ENCODE assay signal across 17 cellular contexts in the genomic region with DNA sequence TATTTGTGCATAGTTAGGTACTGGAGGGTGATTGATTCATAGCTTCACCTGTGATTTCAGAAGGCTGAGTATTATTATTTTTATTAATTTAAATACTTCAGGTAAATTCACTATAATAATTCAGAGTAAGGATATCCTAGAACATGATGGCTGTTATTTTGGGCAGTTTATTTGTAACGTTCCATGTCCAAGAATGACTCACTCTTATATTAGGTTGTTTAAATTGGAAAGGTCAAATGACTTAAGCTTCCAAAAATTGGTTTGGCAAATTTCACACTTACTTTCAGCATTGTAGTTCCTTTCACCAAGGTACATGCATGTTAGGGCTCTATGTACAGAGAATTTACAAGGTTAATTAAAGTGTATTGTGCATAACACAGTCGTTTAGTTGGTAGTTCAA.
"Had no signal": no experiment of that assay in that cellular context is flagged by ENCODE, and none has a peak within 500 bp of the region (broad histone marks: within the 10 kb centered on the region; RNA-seq: fewer than 3 reads in every experiment).

No MANE protein-coding gene starts in this region.

- H3K4me1 ChIP-seq: gastrocnemius medialis, left lung, psoas muscle, right lobe of liver had no signal

- H3K27ac ChIP-seq: gastrocnemius medialis, heart right ventricle, left lung, psoas muscle, right lobe of liver had no signal

- H3K27me3 ChIP-seq: gastrocnemius medialis, heart right ventricle, left lung, right lobe of liver had no signal

- H3K4me3 ChIP-seq: gastrocnemius medialis, heart right ventricle, left lung, psoas muscle, right lobe of liver had no signal

- ATAC-seq: activated CD4-positive, CD25-positive, alpha-beta regulatory T cell treated with anti-CD3 and anti-CD28 coated beads, Interleukin-2, amount 50 U/mL, for 24 hours; gastrocnemius medialis; left lung; natural killer cell treated with Interleukin-12 subunit alpha and Interleukin-12 subunit beta and Interleukin-15 and Interleukin-18, amount 100 ng/mL, for 72 hours; psoas muscle; right lobe of liver; stimulated activated naive CD8-positive, alpha-beta T cell treated with anti-CD3 and anti-CD28 coated beads, Interleukin-15, Interleukin-2, amounts not matched to agents 100 U/mL and 50 U/mL, for 24 hours had no signal

- DNase-seq: activated effector memory CD4-positive, alpha-beta T cell treated with Interleukin-2 at 50 U/mL for 16 hours; activated T-cell treated with anti-CD3 and anti-CD28 coated beads, Interleukin-2, amount 50 U/mL, for 1 hour; dermis blood vessel endothelial cell; endodermal cell; erythroblast; gastrocnemius medialis; heart right ventricle; islet precursor cell; left lung; psoas muscle; right lobe of liver; stimulated activated CD4-positive, alpha-beta T cell treated with anti-CD3 and anti-CD28 coated beads, Interleukin-4, amount 100 ng/mL, for 1 hour; stimulated activated CD8-positive, alpha-beta memory T cell treated with anti-CD3 and anti-CD28 coated beads, Interleukin-4, amount 100 ng/mL, for 48 hours; stimulated activated naive CD8-positive, alpha-beta T cell treated with anti-CD3 and anti-CD28 coated beads, Interleukin-15, Interleukin-2, amounts not matched to agents 100 U/mL and 50 U/mL, for 24 hours; SW 1271 had no signal

- H3K36me3 ChIP-seq: gastrocnemius medialis, heart right ventricle, left lung, right lobe of liver had no signal

- H3K9me3 ChIP-seq: gastrocnemius medialis, heart right ventricle, left lung, psoas muscle, right lobe of liver had no signal
